Comparison of ENCODE assay signal across 25 cellular contexts in the genomic region with DNA sequence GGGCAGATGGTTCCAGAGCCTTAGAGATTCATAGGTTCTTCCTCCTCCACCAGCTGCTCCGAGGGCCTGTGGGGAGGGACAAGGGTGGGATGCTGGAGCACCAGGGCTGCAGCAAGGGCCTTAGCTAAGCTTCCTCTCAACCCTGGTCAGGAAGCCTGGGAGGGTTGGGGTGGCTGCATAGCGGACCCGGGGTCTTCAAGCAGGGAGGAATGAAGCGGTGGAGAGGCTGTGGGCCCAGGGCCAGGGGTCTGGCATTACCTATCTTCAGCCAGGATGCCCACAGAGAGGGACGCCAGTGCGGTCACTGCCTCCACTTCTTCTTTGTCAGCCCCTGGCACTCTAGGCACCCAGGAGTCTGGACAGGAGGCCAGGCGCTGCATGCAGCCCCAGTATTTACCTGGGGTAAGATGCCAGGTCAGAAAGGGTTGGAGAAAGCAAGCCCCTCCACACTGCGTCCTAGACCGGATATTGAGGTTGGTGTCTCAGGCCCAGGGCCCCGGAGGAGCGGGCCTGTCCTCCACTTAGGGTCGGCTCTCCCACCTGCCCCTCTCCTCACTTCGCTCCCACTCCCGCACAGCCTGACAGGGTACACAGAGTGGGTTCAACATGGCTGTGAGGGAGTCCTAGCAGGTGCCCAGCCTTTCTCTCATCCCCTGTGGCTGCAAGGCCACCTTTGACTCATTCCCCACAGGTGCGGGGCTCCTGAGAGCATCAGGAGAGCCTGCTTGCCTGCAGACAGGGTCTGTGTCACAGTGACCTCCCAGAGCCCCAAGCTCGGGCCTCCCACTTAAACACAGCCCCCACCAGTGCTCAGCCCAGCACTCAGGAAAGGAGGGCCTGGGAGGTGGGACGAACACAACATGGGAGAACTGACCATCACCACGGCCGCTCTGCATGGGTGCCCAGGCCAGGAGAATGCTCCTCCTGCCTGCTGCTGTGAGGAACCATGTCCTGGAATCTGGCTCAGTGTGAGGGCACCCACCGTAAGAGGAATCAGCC. TPM values are rescaled to one million over a fixed set of nuclear protein-coding genes. Genes with fewer than 3 reads are reported as not detected.
DNase-seq lines count a peak whose midpoint lies in the region; ATAC-seq and TF ChIP-seq lines count a peak whose summit lies in the region.
"Had no signal": no experiment of that assay in that cellular context is flagged by ENCODE, and none has a peak within 500 bp of the region (broad histone marks: within the 10 kb centered on the region; RNA-seq: fewer than 3 reads in every experiment).

No MANE protein-coding gene starts in this region.

- peak overlapping the region; percentile 57 for H2AK9ac ChIP-seq in IMR-90 (replicated peaks; ENCODE audit: low read depth, low read length, poor library complexity)

- H3K9me3 Mint-ChIP-seq in activated CD4-positive, alpha-beta memory T cell treated with anti-CD3 and anti-CD28 coated beads, Interleukin-2, amount 10 ng/mL, durations not matched to agents 7 days and 5 days = no peaks in the 10 kb centered on the region
- no peaks in the 10 kb centered on the region for H3K9me3 Mint-ChIP-seq in activated CD4-positive, alpha-beta memory T cell treated with anti-CD3 and anti-CD28 coated beads for 36 hours
- no peaks in the 10 kb centered on the region for H3K9me3 Mint-ChIP-seq in chondrocyte (ENCODE audit: low read depth)
- H3K9me3 Mint-ChIP-seq: endodermal cell had no signal

- H3K27ac ChIP-seq in IMR-90 (ENCODE audit: insufficient read depth, low read length) = no peak overlapping the region
- peak overlapping the region in 58 of 59 donors; percentile 22 to 100 (median 99) for H3K27ac ChIP-seq in dorsolateral prefrontal cortex
- no peak overlapping the region for H3K27ac ChIP-seq in neuronal stem cell (replicated peaks; ENCODE audit: low read length)
- H3K27ac ChIP-seq: neutrophil had no signal

- intact Hi-C loops in activated CD4-positive, alpha-beta memory T cell treated with anti-CD3 and anti-CD28 coated beads for 36 hours (cut with micrococcal nuclease) = no loop called here
- intact Hi-C loops in IMR-90 (cut with micrococcal nuclease) = no loop called here
- intact Hi-C loops in dorsolateral prefrontal cortex (cut with DNase I) = loop anchor here in 1 of 2 donors (5.0 kb wide), 2 partner anchors 38 to 132 kb away; no protein-coding TSS in a partner anchor

- H3K4ac ChIP-seq in IMR-90 (ENCODE audit: low read depth, low read length) (no peak overlapping the region), neuronal stem cell (ENCODE audit: low read length) (no peak overlapping the region)

- H3K79me1 ChIP-seq in IMR-90 (ENCODE audit: low read depth in 1 of 2, low read length in 2 of 2) = peaks cover 0 to 20% of the 10 kb centered on the region in 2 experiments; a peak in 3 of 4 replicates
- H3K79me1 ChIP-seq in neuronal stem cell (ENCODE audit: low read depth, low read length) = no peaks in the 10 kb centered on the region

- H3K4me1 ChIP-seq in IMR-90 (ENCODE audit: control insufficient read depth, insufficient read depth, low read length) = no peaks in the 10 kb centered on the region
- peaks cover 0 to 3% of the 10 kb centered on the region in 2 donors for H3K4me1 ChIP-seq in neuronal stem cell (ENCODE audit: control insufficient read depth in 2 of 2, insufficient read depth in 1 of 2, low read depth in 1 of 2, low read length in 2 of 2)

- H3K4me3 Mint-ChIP-seq in activated CD4-positive, alpha-beta memory T cell treated with anti-CD3 and anti-CD28 coated beads, Interleukin-2, amount 10 ng/mL, durations not matched to agents 7 days and 5 days = no peak overlapping the region
- no peak overlapping the region for H3K4me3 Mint-ChIP-seq in activated CD4-positive, alpha-beta memory T cell treated with anti-CD3 and anti-CD28 coated beads for 36 hours
- no peak overlapping the region for H3K4me3 Mint-ChIP-seq in chondrocyte (ENCODE audit: unreplicated experiment)
- H3K4me3 Mint-ChIP-seq: B cell, endodermal cell had no signal

- WGBS in IMR-90 (ENCODE audit: extremely low coverage in 2 of 2, insufficient read length in 1 of 2), 2 experiments = 97% methylated on average over 7 of the region's 20 CpGs; no CpG with 5 or more reads in 1 of the 2 experiments
- no CpG with 5 or more reads among the region's 20 CpGs for WGBS in neuronal stem cell (ENCODE audit: extremely low coverage in 2 of 2, insufficient read length in 2 of 2, insufficient replicate concordance in 1 of 2), 2 donors

- peaks cover 15% of the 10 kb centered on the region for H3K4me1 Mint-ChIP-seq in activated CD4-positive, alpha-beta memory T cell treated with anti-CD3 and anti-CD28 coated beads, Interleukin-2, amount 10 ng/mL, durations not matched to agents 7 days and 5 days
- H3K4me1 Mint-ChIP-seq in activated CD4-positive, alpha-beta memory T cell treated with anti-CD3 and anti-CD28 coated beads for 36 hours (ENCODE audit: low read depth) = peaks cover 37% of the 10 kb centered on the region
- H3K4me1 Mint-ChIP-seq in chondrocyte (ENCODE audit: low read depth) = peaks cover 3% of the 10 kb centered on the region

- H2BK12ac ChIP-seq in neuronal stem cell (ENCODE audit: low read length) = no peak overlapping the region

- H2AFZ ChIP-seq in IMR-90 (replicated peaks; ENCODE audit: low read length, poor library complexity) (no peak overlapping the region), neuronal stem cell (ENCODE audit: low read length) (no peak overlapping the region)

- no peak overlapping the region for H4K5ac ChIP-seq in IMR-90 (ENCODE audit: low read depth, low read length)

- H4K91ac ChIP-seq in IMR-90 (ENCODE audit: insufficient read depth, low read depth, low read length) (no peak overlapping the region), neuronal stem cell (ENCODE audit: low read depth, low read length, poor library complexity) (no peak overlapping the region)

- H2BK15ac ChIP-seq in IMR-90 (ENCODE audit: low read depth, low read length) (no peak overlapping the region), neuronal stem cell (ENCODE audit: low read length) (no peak overlapping the region)

- H3K9ac ChIP-seq in IMR-90 (ENCODE audit: low read depth, low read length) (no peak overlapping the region), neuronal stem cell (ENCODE audit: low read depth, low read length, poor library complexity) (no peak overlapping the region)
- H3K9ac ChIP-seq: SK-N-SH had no signal

- H2BK5ac ChIP-seq in IMR-90 (ENCODE audit: low read depth, low read length, poor library complexity, severe bottlenecking) (no peak overlapping the region), neuronal stem cell (ENCODE audit: low read length) (no peak overlapping the region)

- H3K4me3 ChIP-seq in IMR-90 (ENCODE audit: insufficient read depth, low read depth, low read length) (no peak overlapping the region), dorsolateral prefrontal cortex (no peak overlapping the region), neuronal stem cell (ENCODE audit: low read length in 2 of 2) (no peak overlapping the region)
- H3K4me3 ChIP-seq: HAP-1, smooth muscle cell had no signal

- H3K4me2 ChIP-seq in IMR-90 (ENCODE audit: low read depth, low read length) = no peak overlapping the region
- no peak overlapping the region for H3K4me2 ChIP-seq in neuronal stem cell (ENCODE audit: insufficient read depth, low read length, poor library complexity, severe bottlenecking)
- H3K4me2 ChIP-seq: SK-N-SH, smooth muscle cell had no signal

- TF ChIP-seq RAD21 in IMR-90 (IDR thresholded peaks at IDR 0.05; ENCODE audit: low read length) = no peak

- in situ Hi-C loops in IMR-90 (cut with MboI; ENCODE audit: low sequenced_read_pairs) = no loop called here

- dilution Hi-C loops in IMR-90 (cut with HindIII; ENCODE audit: low sequenced_read_pairs, unreplicated experiment) = loop anchor here (10.0 kb wide), 1 partner anchor 61 kb away; no protein-coding TSS in a partner anchor

- H3K18ac ChIP-seq in IMR-90 (ENCODE audit: low read depth, low read length) = no peak overlapping the region
- H3K18ac ChIP-seq in neuronal stem cell (ENCODE audit: low read length) = no peak overlapping the region

- H2BK20ac ChIP-seq in IMR-90 (ENCODE audit: low read depth, low read length) = no peak overlapping the region

- H3K36me3 ChIP-seq in IMR-90 (ENCODE audit: control insufficient read depth, insufficient read depth, low read length) (peaks cover 67% of the 10 kb centered on the region), neuronal stem cell (replicated peaks in 1 of 2; ENCODE audit: control insufficient read depth in 2 of 2, insufficient read depth in 2 of 2, low read length in 2 of 2) (peaks cover 52 to 85% of the 10 kb centered on the region in 2 donors)

- CTCF ChIA-PET in activated CD4-positive, alpha-beta memory T cell treated with anti-CD3 and anti-CD28 coated beads, Interleukin-2, amount 10 ng/mL, durations not matched to agents 7 days and 5 days (lab: Charles Lee) = no interaction called here
- CTCF ChIA-PET in activated CD4-positive, alpha-beta memory T cell treated with anti-CD3 and anti-CD28 coated beads for 36 hours (lab: Charles Lee) = interaction anchor here (3.3 to 12.4 kb wide), 3 partner anchors 42 to 56 kb away, joined by 16 to 127 read pairs (median 26); no protein-coding TSS in a partner anchor
- CTCF ChIA-PET in IMR-90 (lab: Yijun Ruan, JAX) = no interaction called here

- peak overlapping the region; percentile 24 for H3K27ac Mint-ChIP-seq in activated CD4-positive, alpha-beta memory T cell treated with anti-CD3 and anti-CD28 coated beads, Interleukin-2, amount 10 ng/mL, durations not matched to agents 7 days and 5 days
- no peak overlapping the region for H3K27ac Mint-ChIP-seq in activated CD4-positive, alpha-beta memory T cell treated with anti-CD3 and anti-CD28 coated beads for 36 hours
- no peak overlapping the region for H3K27ac Mint-ChIP-seq in chondrocyte (ENCODE audit: unreplicated experiment)
- H3K27ac Mint-ChIP-seq: endodermal cell had no signal

- no peak for TF ChIP-seq POLR2A in IMR-90 (IDR thresholded peaks at IDR 0.05; ENCODE audit: low read depth, low read length)

- H3K36me3 Mint-ChIP-seq in activated CD4-positive, alpha-beta memory T cell treated with anti-CD3 and anti-CD28 coated beads, Interleukin-2, amount 10 ng/mL, durations not matched to agents 7 days and 5 days (ENCODE audit: low read depth) = peaks cover 72% of the 10 kb centered on the region
- peaks cover 46% of the 10 kb centered on the region for H3K36me3 Mint-ChIP-seq in activated CD4-positive, alpha-beta memory T cell treated with anti-CD3 and anti-CD28 coated beads for 36 hours
- peaks cover 34% of the 10 kb centered on the region for H3K36me3 Mint-ChIP-seq in chondrocyte (ENCODE audit: low read depth)

- H3K27me3 Mint-ChIP-seq in activated CD4-positive, alpha-beta memory T cell treated with anti-CD3 and anti-CD28 coated beads, Interleukin-2, amount 10 ng/mL, durations not matched to agents 7 days and 5 days = no peaks in the 10 kb centered on the region
- H3K27me3 Mint-ChIP-seq in activated CD4-positive, alpha-beta memory T cell treated with anti-CD3 and anti-CD28 coated beads for 36 hours = no peaks in the 10 kb centered on the region
- H3K27me3 Mint-ChIP-seq in chondrocyte (ENCODE audit: low read depth) = no peaks in the 10 kb centered on the region
- H3K27me3 Mint-ChIP-seq: B cell had no signal

- no peaks in the 10 kb centered on the region for H3K27me3 ChIP-seq in IMR-90 (ENCODE audit: control insufficient read depth, insufficient read depth, low read length)
- H3K27me3 ChIP-seq in dorsolateral prefrontal cortex = no peaks in the 10 kb centered on the region
- no peaks in the 10 kb centered on the region for H3K27me3 ChIP-seq in neuronal stem cell (ENCODE audit: control insufficient read depth in 3 of 3, insufficient read depth in 3 of 3, low read depth in 1 of 3, low read length in 3 of 3)
- H3K27me3 ChIP-seq: neutrophil had no signal

- POLR2A ChIA-PET in activated CD4-positive, alpha-beta memory T cell treated with anti-CD3 and anti-CD28 coated beads, Interleukin-2, amount 10 ng/mL, durations not matched to agents 7 days and 5 days (lab: Charles Lee) = interaction anchor here (1.3 kb wide), 1 partner anchor 9 kb away, joined by 3 read pairs; no protein-coding TSS in a partner anchor
- POLR2A ChIA-PET in activated CD4-positive, alpha-beta memory T cell treated with anti-CD3 and anti-CD28 coated beads for 36 hours (lab: Charles Lee) = no interaction called here
- POLR2A ChIA-PET in IMR-90 (lab: Charles Lee; ENCODE audit: unreplicated experiment) = no interaction called here

- H3K9me3 ChIP-seq in IMR-90 (ENCODE audit: control insufficient read depth, insufficient read depth, low read length) (no peaks in the 10 kb centered on the region), neuronal stem cell (replicated peaks in 1 of 2; ENCODE audit: control insufficient read depth in 2 of 2, insufficient read depth in 1 of 2, low read depth in 1 of 2, low read length in 2 of 2) (no peaks in the 10 kb centered on the region)
- H3K9me3 ChIP-seq: HAP-1, neutrophil, SK-N-SH had no signal

- no peak overlapping the region for H3K56ac ChIP-seq in IMR-90 (ENCODE audit: extremely low read depth, insufficient read depth, low read length)

- DNase-seq in activated CD4-positive, alpha-beta memory T cell treated with anti-CD3 and anti-CD28 coated beads, Interleukin-2, amount 10 ng/mL, durations not matched to agents 7 days and 5 days = no peak
- DNase-seq in activated CD4-positive, alpha-beta memory T cell treated with anti-CD3 and anti-CD28 coated beads for 36 hours = no peak
- DNase-seq in IMR-90 (no peak), dorsolateral prefrontal cortex (peak in 1 of 10 donors; percentile 46), neuronal stem cell (ENCODE audit: low spot score) (no peak), chondrocyte (ENCODE audit: low spot score) (no peak), mesenteric fat pad (ENCODE audit: low spot score) (no peak)
- DNase-seq in activated CD8-positive, alpha-beta memory T cell treated with anti-CD3 and anti-CD28 coated beads, Interleukin-2, amount 50 U/mL, for 4 hours = no peak
- DNase-seq: activated CD4-positive, CD25-positive, alpha-beta regulatory T cell; activated effector memory CD4-positive, alpha-beta T cell treated with anti-CD3 and anti-CD28 coated beads, Interleukin-2, amount 50 U/mL, for 16 hours; endodermal cell; NCI-H1092 treated with DMSO at 0.1 percent for 48 hours; NCI-H2081; NCI-H446; NK-92 treated with Interleukin-12 subunit alpha and Interleukin-12 subunit beta, amount 100 ng/mL, for 24 hours; SK-N-SH; stimulated activated CD4-positive, alpha-beta T cell treated with anti-CD3 and anti-CD28 coated beads, Interleukin-4, amount 100 ng/mL, for 4 hours; T-helper 9 cell had no signal

- H4K8ac ChIP-seq in IMR-90 (ENCODE audit: low read depth in 2 of 2, low read length in 2 of 2) (no peak overlapping the region), neuronal stem cell (ENCODE audit: low read depth, low read length) (no peak overlapping the region)

- H2BK120ac ChIP-seq in IMR-90 (ENCODE audit: low read depth, low read length) = no peak overlapping the region
- no peak overlapping the region for H2BK120ac ChIP-seq in neuronal stem cell (ENCODE audit: low read depth, low read length)

- H2AK5ac ChIP-seq in IMR-90 (ENCODE audit: low read depth, low read length) = no peak overlapping the region
- no peak overlapping the region for H2AK5ac ChIP-seq in neuronal stem cell (ENCODE audit: low read depth, low read length)

- H3K9me1 ChIP-seq in IMR-90 (ENCODE audit: insufficient read depth, low read length) = no peaks in the 10 kb centered on the region

- H3K23ac ChIP-seq in IMR-90 (ENCODE audit: low read depth, low read length) = no peak overlapping the region
- peak overlapping the region; percentile 21 for H3K23ac ChIP-seq in neuronal stem cell (ENCODE audit: low read depth, low read length, poor library complexity)

- H4K20me1 ChIP-seq in IMR-90 (ENCODE audit: insufficient read depth, low read length) = peaks cover 20% of the 10 kb centered on the region; the same call in 1 of the 2 replicates

- TF ChIP-seq CTCF in IMR-90 (conservative IDR thresholded peaks at IDR 0.05; ENCODE audit: low read depth, low read length) (no peak), dorsolateral prefrontal cortex (IDR thresholded peaks at IDR 0.05 in 54 of 56, conservative IDR thresholded peaks at IDR 0.05 in 2 of 56; ENCODE audit: low read depth in 1 of 56, partially characterized antibody in 56 of 56) (no peak), chondrocyte (IDR thresholded peaks at IDR 0.05) (no peak)

- no peak for ATAC-seq in IMR-90 (ENCODE audit: low read depth)

- H3K14ac ChIP-seq in IMR-90 (replicated peaks; ENCODE audit: low read depth, low read length) (no peak overlapping the region), neuronal stem cell (ENCODE audit: low read length) (no peak overlapping the region)

- no TSS peak for BruUV-seq in IMR-90 (replicated peaks; lab: Mats Ljungman, UMichigan)

RNA-seq across cellular contexts. Expression of gene SLC48A1, which starts 11.1 kb away (rescaled TPM):
- total RNA-seq in activated CD4-positive, alpha-beta memory T cell treated with anti-CD3 and anti-CD28 coated beads, Interleukin-2, amount 10 ng/mL, durations not matched to agents 7 days and 5 days = 10 to 100 TPM; 19.4 to 22.6 TPM
- 10 to 100 TPM; 13.7 to 16.2 TPM for total RNA-seq in activated CD4-positive, alpha-beta memory T cell treated with anti-CD3 and anti-CD28 coated beads for 36 hours
- 4.4 and 4.8 TPM in 2 replicates for total RNA-seq in IMR-90 (2012; rRNA removed)
- polyA plus RNA-seq in IMR-90 (2012; rRNA removed) = 5.9 and 6.0 TPM in 2 replicates
- polyA plus RNA-seq in IMR-90 (2012; cell fraction: cytosol; rRNA removed) = 4.1 and 10.3 TPM in 2 replicates
- 10.0 and 10.3 TPM in 2 replicates for polyA plus RNA-seq in IMR-90 (2012; cell fraction: nucleus; rRNA removed; ENCODE audit: low replicate concordance)
- total RNA-seq in dorsolateral prefrontal cortex = 100 to 1,000 TPM in 84 of 120 experiments, 10 to 100 TPM in 36; 71.9 to 264 (median 114) TPM
- 12.5 TPM for polyA plus RNA-seq in neuronal stem cell (2013, experiment 1 of 2)
- 12.3 TPM for polyA plus RNA-seq in neuronal stem cell (2013, experiment 2 of 2)
- total RNA-seq in chondrocyte = 11.4 to 18.4 TPM (median 11.5 TPM) in 3 replicates
- 40.3 TPM for total RNA-seq in mesenteric fat pad

RNA-seq across cellular contexts. Expression of gene RAPGEF3, which starts 25.4 kb away (rescaled TPM):
- total RNA-seq in activated CD4-positive, alpha-beta memory T cell treated with anti-CD3 and anti-CD28 coated beads, Interleukin-2, amount 10 ng/mL, durations not matched to agents 7 days and 5 days = 1 to 10 TPM; 1.4 to 1.6 TPM
- 1 to 10 TPM; 2.1 to 2.5 TPM for total RNA-seq in activated CD4-positive, alpha-beta memory T cell treated with anti-CD3 and anti-CD28 coated beads for 36 hours
- total RNA-seq in IMR-90 (2012; rRNA removed) (0.83 and 1.3 TPM in 2 replicates), dorsolateral prefrontal cortex (100 to 1,000 TPM in 51 of 120 experiments, 10 to 100 TPM in 69; 33.3 to 206 (median 93.7) TPM), chondrocyte (1.3 to 1.8 TPM (median 1.3 TPM) in 3 replicates), mesenteric fat pad (79.4 TPM)
- polyA plus RNA-seq in IMR-90 (2012; rRNA removed) = 2.0 and 2.9 TPM in 2 replicates
- polyA plus RNA-seq in IMR-90 (2012; cell fraction: cytosol; rRNA removed) = 1.7 TPM in 2 replicates
- polyA plus RNA-seq in IMR-90 (2012; cell fraction: nucleus; rRNA removed; ENCODE audit: low replicate concordance) = 11.2 and 11.8 TPM in 2 replicates
- polyA plus RNA-seq in neuronal stem cell (2013, experiment 1 of 2) = 1.3 TPM
- 1.1 TPM for polyA plus RNA-seq in neuronal stem cell (2013, experiment 2 of 2)

RNA-seq across cellular contexts. Expression of gene HDAC7, which starts 35.6 kb away (rescaled TPM):
- total RNA-seq in activated CD4-positive, alpha-beta memory T cell treated with anti-CD3 and anti-CD28 coated beads, Interleukin-2, amount 10 ng/mL, durations not matched to agents 7 days and 5 days = 100 to 1,000 TPM; 315 to 328 TPM
- total RNA-seq in activated CD4-positive, alpha-beta memory T cell treated with anti-CD3 and anti-CD28 coated beads for 36 hours = 100 to 1,000 TPM; 257 to 280 TPM
- total RNA-seq in IMR-90 (2012; rRNA removed) (10.4 and 10.6 TPM in 2 replicates), dorsolateral prefrontal cortex (10 to 100 TPM; 25.9 to 77.6 (median 46.8) TPM), chondrocyte (79.1 to 93.2 TPM (median 89.6 TPM) in 3 replicates), mesenteric fat pad (105 TPM)
- 64.7 and 65.1 TPM in 2 replicates for polyA plus RNA-seq in IMR-90 (2012; rRNA removed)
- 51.5 and 60.5 TPM in 2 replicates for polyA plus RNA-seq in IMR-90 (2012; cell fraction: cytosol; rRNA removed)
- 183 and 377 TPM in 2 replicates for polyA plus RNA-seq in IMR-90 (2012; cell fraction: nucleus; rRNA removed; ENCODE audit: low replicate concordance)
- polyA plus RNA-seq in neuronal stem cell (2013, experiment 1 of 2) = 26.3 TPM
- 27.4 TPM for polyA plus RNA-seq in neuronal stem cell (2013, experiment 2 of 2)

RNA-seq across cellular contexts. Expression of gene ENDOU, which starts 58.8 kb away (rescaled TPM):
- not detected for total RNA-seq in activated CD4-positive, alpha-beta memory T cell treated with anti-CD3 and anti-CD28 coated beads, Interleukin-2, amount 10 ng/mL, durations not matched to agents 7 days and 5 days
- not detected for total RNA-seq in activated CD4-positive, alpha-beta memory T cell treated with anti-CD3 and anti-CD28 coated beads for 36 hours
- under 0.01 TPM in 2 replicates for total RNA-seq in IMR-90 (2012; rRNA removed)
- polyA plus RNA-seq in IMR-90 (2012; rRNA removed) = 0.07 and 0.09 TPM in 2 replicates
- 0.03 TPM in 1 of 2 replicates, not detected in the other for polyA plus RNA-seq in IMR-90 (2012; cell fraction: cytosol; rRNA removed)
- 0.11 and 0.15 TPM in 2 replicates for polyA plus RNA-seq in IMR-90 (2012; cell fraction: nucleus; rRNA removed; ENCODE audit: low replicate concordance)
- 1 to 10 TPM in 111 of 120 experiments, under 1 TPM in 9; 0.65 to 4.5 (median 2.0) TPM for total RNA-seq in dorsolateral prefrontal cortex
- polyA plus RNA-seq in neuronal stem cell (2013, experiment 1 of 2) = not detected
- polyA plus RNA-seq in neuronal stem cell (2013, experiment 2 of 2) = 0.07 TPM
- total RNA-seq in chondrocyte = not detected in 3 replicates
- 1.4 TPM for total RNA-seq in mesenteric fat pad
- total RNA-seq: astrocyte, B cell, endodermal cell, mucosa of gallbladder, pulmonary artery endothelial cell had no signal
- polyA plus RNA-seq: SK-N-SH had no signal

Comparison
In these comparisons a context has a peak if more than half of its experiments do, and no peak if none do; other contexts are left out.
1. H3K27ac ChIP-seq: peak in dorsolateral prefrontal cortex (58 of 59); none in IMR-90 (single experiment) and neuronal stem cell (single experiment).
2. RNA of gene RAPGEF3, which starts 25.4 kb away (total RNA-seq): 33.3 to 206 TPM in dorsolateral prefrontal cortex and 79.4 TPM in mesenteric fat pad (single experiment); 2.1 to 2.5 TPM in activated CD4-positive, alpha-beta memory T cell treated with anti-CD3 and anti-CD28 coated beads for 36 hours, 1.4 to 1.6 TPM in activated CD4-positive, alpha-beta memory T cell treated with anti-CD3 and anti-CD28 coated beads, Interleukin-2, amount 10 ng/mL, durations not matched to agents 7 days and 5 days, 1.3 to 1.8 TPM in chondrocyte and 0.83 to 1.3 TPM in IMR-90; every median in the first group is over 4 times any median in the second.